ENCODE assay signal across 8 cellular contexts in genomic region chr15:41967506-41968206, GRCh38. TPM values are rescaled to one million over a fixed set of nuclear protein-coding genes. Genes with fewer than 3 reads are reported as not detected.
A peak's percentile ranks its signal among the peaks of the same experiment; 100 is the strongest.
DNase-seq lines count a peak whose midpoint lies in the region; ATAC-seq and TF ChIP-seq lines count a peak whose summit lies in the region.

No MANE protein-coding gene starts in this region.

- no peaks in the 10 kb centered on the region for H3K9me3 Mint-ChIP-seq in CD8-positive, alpha-beta T cell
- no peaks in the 10 kb centered on the region for H3K9me3 Mint-ChIP-seq in neural progenitor cell

- H3K4me1 ChIP-seq in CD8-positive, alpha-beta T cell (ENCODE audit: insufficient read depth, low read length): peaks cover 21% of the 10 kb centered on the region
- peaks cover 23% of the 10 kb centered on the region for H3K4me1 ChIP-seq in neural progenitor cell

- peaks cover 8% of the 10 kb centered on the region for H3K36me3 Mint-ChIP-seq in CD8-positive, alpha-beta T cell
- no peaks in the 10 kb centered on the region for H3K36me3 Mint-ChIP-seq in neural progenitor cell

- peaks cover 48% of the 10 kb centered on the region for H3K4me1 Mint-ChIP-seq in CD8-positive, alpha-beta T cell (ENCODE audit: low read depth)
- peaks cover 35% of the 10 kb centered on the region for H3K4me1 Mint-ChIP-seq in neural progenitor cell

- no peak overlapping the region for H3K4me3 Mint-ChIP-seq in CD8-positive, alpha-beta T cell
- no peak overlapping the region for H3K4me3 Mint-ChIP-seq in neural progenitor cell

- no peak overlapping the region for H3K9ac ChIP-seq in neural progenitor cell

- no peak for ATAC-seq in CD8-positive, alpha-beta T cell
- ATAC-seq in GM21529 (IDR thresholded peaks at IDR 0.05; ENCODE audit: unreplicated experiment) (no peak), HG02852 (IDR thresholded peaks at IDR 0.05; ENCODE audit: unreplicated experiment) (no peak)

- peak overlapping the region; percentile 42 for H3K4me2 ChIP-seq in neural progenitor cell

- no peaks in the 10 kb centered on the region for H3K27me3 Mint-ChIP-seq in CD8-positive, alpha-beta T cell (ENCODE audit: low read depth)
- H3K27me3 Mint-ChIP-seq in neural progenitor cell (ENCODE audit: insufficient read depth, low read depth): peaks cover 6% of the 10 kb centered on the region

- peaks cover 14% of the 10 kb centered on the region for H3F3A ChIP-seq in neural progenitor cell (ENCODE audit: low read depth)

- no peaks in the 10 kb centered on the region for H3K9me3 ChIP-seq in CD8-positive, alpha-beta T cell (ENCODE audit: low read length)
- no peaks in the 10 kb centered on the region for H3K9me3 ChIP-seq in neural progenitor cell (ENCODE audit: low read depth)

- no peak overlapping the region for H3K27ac ChIP-seq in CD8-positive, alpha-beta T cell (ENCODE audit: low read depth, low read length)
- H3K27ac ChIP-seq in neural progenitor cell: no peak overlapping the region

- H3K27me3 ChIP-seq in CD8-positive, alpha-beta T cell (ENCODE audit: insufficient read depth, low read length): no peaks in the 10 kb centered on the region
- no peaks in the 10 kb centered on the region for H3K27me3 ChIP-seq in neural progenitor cell

- no peaks in the 10 kb centered on the region for H3K36me3 ChIP-seq in CD8-positive, alpha-beta T cell (ENCODE audit: insufficient read depth, low read length)
- H3K36me3 ChIP-seq in neural progenitor cell: no peaks in the 10 kb centered on the region

- peak in 1 of 7 experiments; percentile 35 for DNase-seq in CD8-positive, alpha-beta T cell
- DNase-seq in MV-4-11 (lab: John Stamatoyannopoulos, UW) (peak; percentile 99), dedifferentiated amniotic fluid mesenchymal stem cell (ENCODE audit: extremely low spot score) (peak; percentile 15), neural progenitor cell (ENCODE audit: low spot score) (peak; percentile 54), islet precursor cell (no peak), middle frontal gyrus (ENCODE audit: extremely low spot score, low spot score) (no peak)

- CTCF ChIA-PET in CD8-positive, alpha-beta T cell (lab: Charles Lee): interaction anchor here (1.1 to 1.7 kb wide), 3 partner anchors 10 to 30 kb away, joined by 3 to 8 read pairs (median 4); no protein-coding TSS in a partner anchor

- POLR2A ChIA-PET in CD8-positive, alpha-beta T cell (lab: Charles Lee): interaction anchor here (0.6 kb wide), 1 partner anchor 614 kb away, joined by 3 read pairs; no protein-coding TSS in a partner anchor

- H3K27ac Mint-ChIP-seq in CD8-positive, alpha-beta T cell: peak overlapping the region; percentile 69
- no peak overlapping the region for H3K27ac Mint-ChIP-seq in neural progenitor cell

- no peak for TF ChIP-seq CTCF in CD8-positive, alpha-beta T cell (IDR thresholded peaks at IDR 0.05)
- TF ChIP-seq CTCF in neural progenitor cell (IDR thresholded peaks at IDR 0.05): no peak

- no peak overlapping the region for H3K4me3 ChIP-seq in CD8-positive, alpha-beta T cell (ENCODE audit: low read depth, low read length)
- H3K4me3 ChIP-seq in neural progenitor cell: no peak overlapping the region

- intact Hi-C loops in CD8-positive, alpha-beta T cell (cut with DNase I, micrococcal nuclease): no loop called here

- H3K79me2 ChIP-seq in neural progenitor cell (ENCODE audit: low read depth): peaks cover 68% of the 10 kb centered on the region

- H4K20me1 ChIP-seq in neural progenitor cell (ENCODE audit: low read depth): peaks cover 14% of the 10 kb centered on the region

- no peak overlapping the region for H2AFZ ChIP-seq in neural progenitor cell (replicated peaks)

RNA-seq across cellular contexts. Expression of gene EHD4, which starts 4.7 kb away (rescaled TPM):
- 10 to 100 TPM; 36.4 to 40.5 TPM for total RNA-seq in CD8-positive, alpha-beta T cell
- total RNA-seq in neural progenitor cell (ENCODE audit: low replicate concordance): 6.9 and 11.9 TPM in 2 replicates

RNA-seq across cellular contexts. Expression of gene PLA2G4E, which starts 53.2 kb away (rescaled TPM):
- total RNA-seq in CD8-positive, alpha-beta T cell: not detected
- not detected in 2 replicates for total RNA-seq in neural progenitor cell (ENCODE audit: low replicate concordance)

Comparison
In these comparisons a context has a peak if more than half of its experiments do, and no peak if none do; other contexts are left out.
1. DNase-seq: peak in MV-4-11 (single experiment), dedifferentiated amniotic fluid mesenchymal stem cell (single experiment) and neural progenitor cell (single experiment); none in islet precursor cell (single experiment) and middle frontal gyrus (single experiment).